Comparison of ENCODE assay signal across 5 cellular contexts in the genomic region with DNA sequence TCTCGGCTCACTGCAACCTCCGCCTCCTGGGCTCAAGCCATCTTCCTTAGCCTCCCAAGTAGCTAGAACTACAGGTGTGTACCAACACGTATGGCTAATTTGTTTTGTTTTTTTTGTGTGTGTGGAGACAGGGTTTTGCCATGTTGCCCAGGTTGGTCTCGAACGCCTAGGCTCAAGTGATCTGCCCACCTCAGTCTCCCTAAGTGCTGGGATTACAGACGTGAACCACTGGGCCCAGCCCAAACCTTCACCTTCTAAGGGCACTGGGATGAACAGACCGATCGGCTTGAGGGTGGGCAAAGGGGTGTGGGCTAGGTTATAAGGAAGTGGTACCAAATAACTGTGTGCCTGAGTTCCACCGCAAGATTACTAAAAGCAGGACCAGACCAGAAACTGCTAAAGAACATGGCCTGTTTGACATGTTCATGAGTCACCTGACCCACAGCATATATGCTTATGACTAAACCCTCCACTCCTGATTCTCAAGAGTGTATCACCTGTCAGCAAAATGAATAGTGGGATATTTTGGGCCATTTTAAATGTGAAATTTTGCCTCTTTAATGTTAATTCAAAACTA.
DNase-seq lines count a peak whose midpoint lies in the region; ATAC-seq and TF ChIP-seq lines count a peak whose summit lies in the region.
"Had no signal": no experiment of that assay in that cellular context is flagged by ENCODE, and none has a peak within 500 bp of the region (broad histone marks: within the 10 kb centered on the region; RNA-seq: fewer than 3 reads in every experiment).

No MANE protein-coding gene starts in this region.

- DNase-seq in activated CD8-positive, alpha-beta memory T cell treated with anti-CD3 and anti-CD28 coated beads for 24 hours, result peak; percentile 57
- no peak for DNase-seq in activated CD8-positive, alpha-beta memory T cell treated with anti-CD3 and anti-CD28 coated beads, Interleukin-2, amount 50 U/mL, for 4 hours
- DNase-seq in GM10248 (ENCODE audit: extremely low spot score), result no peak

- POLR2A ChIA-PET in GM10248 (lab: Yijun Ruan, JAX), result no interaction called here

- no peak overlapping the region for H3K4me3 Mint-ChIP-seq in stimulated activated memory B cell treated with anti-CD40 and anti-IgM and Interleukin-4, amounts not matched to agents 10 μg/mL and 1 μg/mL and 100 μg/mL, for 72 hours
- H3K4me3 Mint-ChIP-seq: central memory CD8-positive, alpha-beta T cell had no signal

- H3K36me3 Mint-ChIP-seq in stimulated activated memory B cell treated with anti-CD40 and anti-IgM and Interleukin-4, amounts not matched to agents 10 μg/mL and 1 μg/mL and 100 μg/mL, for 72 hours, result peaks cover 32% of the 10 kb centered on the region

- peak; percentile 89 for ATAC-seq in stimulated activated memory B cell treated with anti-CD40 and anti-IgM and Interleukin-4, amounts not matched to agents 10 μg/mL and 1 μg/mL and 100 μg/mL, for 72 hours

- no peaks in the 10 kb centered on the region for H3K27me3 Mint-ChIP-seq in stimulated activated memory B cell treated with anti-CD40 and anti-IgM and Interleukin-4, amounts not matched to agents 10 μg/mL and 1 μg/mL and 100 μg/mL, for 72 hours
- H3K27me3 Mint-ChIP-seq: central memory CD8-positive, alpha-beta T cell had no signal

- TF ChIP-seq CTCF in GM10248 (IDR thresholded peaks at IDR 0.05; ENCODE audit: control extremely low read depth, extremely low read depth, low read depth, missing control alignments), result no peak

- CTCF ChIA-PET in GM10248 (lab: Yijun Ruan, JAX), result interaction anchor here (2.1 kb wide), 1 partner anchor 29 kb away, joined by 6 read pairs; no protein-coding TSS in a partner anchor

- H3K9me3 Mint-ChIP-seq in stimulated activated memory B cell treated with anti-CD40 and anti-IgM and Interleukin-4, amounts not matched to agents 10 μg/mL and 1 μg/mL and 100 μg/mL, for 72 hours, result no peaks in the 10 kb centered on the region
- H3K9me3 Mint-ChIP-seq: central memory CD8-positive, alpha-beta T cell had no signal

- no peak overlapping the region for H3K27ac Mint-ChIP-seq in stimulated activated memory B cell treated with anti-CD40 and anti-IgM and Interleukin-4, amounts not matched to agents 10 μg/mL and 1 μg/mL and 100 μg/mL, for 72 hours

- peaks cover 8% of the 10 kb centered on the region for H3K4me1 Mint-ChIP-seq in stimulated activated memory B cell treated with anti-CD40 and anti-IgM and Interleukin-4, amounts not matched to agents 10 μg/mL and 1 μg/mL and 100 μg/mL, for 72 hours
